ENCODE assay signal across 17 cellular contexts in genomic region chr2:158894078-158894477, GRCh38.
A peak's percentile ranks its signal among the peaks of the same experiment; 100 is the strongest.
DNase-seq lines count a peak whose midpoint lies in the region; ATAC-seq and TF ChIP-seq lines count a peak whose summit lies in the region.
"Had no signal": no experiment of that assay in that cellular context is flagged by ENCODE, and none has a peak within 500 bp of the region (broad histone marks: within the 10 kb centered on the region; RNA-seq: fewer than 3 reads in every experiment).

No MANE protein-coding gene starts in this region.

- H3K27me3 ChIP-seq in RWPE2 (ENCODE audit: insufficient read depth, poor library complexity, severe bottlenecking): no peaks in the 10 kb centered on the region
- H3K27me3 ChIP-seq in esophagus (ENCODE audit: control insufficient read depth in 1 of 2, insufficient read depth in 2 of 2, low read length in 2 of 2): no peaks in the 10 kb centered on the region
- no peaks in the 10 kb centered on the region for H3K27me3 ChIP-seq in suprapubic skin
- H3K27me3 ChIP-seq: esophagus muscularis mucosa had no signal

- H3K9me3 ChIP-seq in RWPE2 (ENCODE audit: severe bottlenecking): no peaks in the 10 kb centered on the region
- H3K9me3 ChIP-seq in esophagus (ENCODE audit: control insufficient read depth in 2 of 2, insufficient read depth in 1 of 2, low read depth in 1 of 2, low read length in 1 of 2): no peaks in the 10 kb centered on the region
- no peaks in the 10 kb centered on the region for H3K9me3 ChIP-seq in suprapubic skin
- H3K9me3 ChIP-seq: esophagus muscularis mucosa, lower lobe of right lung had no signal

- TF ChIP-seq CTCF in RWPE2 (IDR thresholded peaks at IDR 0.05; ENCODE audit: poor library complexity, severe bottlenecking): no peak
- TF ChIP-seq CTCF in suprapubic skin (IDR thresholded peaks at IDR 0.05): no peak

- TF ChIP-seq POLR2A in suprapubic skin (IDR thresholded peaks at IDR 0.05): no peak

- ATAC-seq in RWPE2 (ENCODE audit: low read depth): peak; percentile 76
- ATAC-seq: stimulated activated effector memory CD8-positive, alpha-beta T cell treated with anti-CD3 and anti-CD28 coated beads, Interleukin-12 subunit alpha, Interleukin-12 subunit beta, amount 100 ng/mL, for 72 hours had no signal

- no peak for TF ChIP-seq EP300 in suprapubic skin (IDR thresholded peaks at IDR 0.05)

- H3K27ac ChIP-seq in RWPE2 (ENCODE audit: poor library complexity, severe bottlenecking): peak overlapping the region; percentile 97
- peak overlapping the region; percentile 25 to 82 for H3K27ac ChIP-seq in esophagus (ENCODE audit: low read depth in 2 of 2, low read length in 1 of 2)
- peak overlapping the region; percentile 78 for H3K27ac ChIP-seq in suprapubic skin
- H3K27ac ChIP-seq: 22Rv1, esophagus muscularis mucosa, lower lobe of right lung had no signal

- DNase-seq in DMS 273 (lab: John Stamatoyannopoulos, UW; ENCODE audit: unreplicated experiment) (peak; percentile 27), DMS 273 treated with DMSO at 0.1 percent for 48 hours (lab: John Stamatoyannopoulos, UW) (no peak), RWPE2 (ENCODE audit: low spot score) (no peak), suprapubic skin (ENCODE audit: low spot score in 2 of 2) (no peak), nucleus accumbens (lab: John Stamatoyannopoulos, UW) (no peak), activated gamma-delta T cell treated with Interleukin-2 at 50 U/mL for 16 hours (no peak), HT-29 (ENCODE audit: low spot score) (no peak)
- DNase-seq: activated effector memory CD4-positive, alpha-beta T cell treated with anti-CD3 and anti-CD28 coated beads, Interleukin-2, amount 50 U/mL, for 16 hours; lower lobe of right lung; NCI-H2081; retina; SIG-M5; stimulated activated CD4-positive, alpha-beta T cell treated with anti-CD3 and anti-CD28 coated beads, Interleukin-4, amount 100 ng/mL, for 24 hours had no signal

- H3K36me3 ChIP-seq in RWPE2 (ENCODE audit: low read depth) (no peaks in the 10 kb centered on the region), esophagus (ENCODE audit: control insufficient read depth in 2 of 2, insufficient read depth in 2 of 2, low read length in 1 of 2) (no peaks in the 10 kb centered on the region), suprapubic skin (no peaks in the 10 kb centered on the region)
- H3K36me3 ChIP-seq: esophagus muscularis mucosa, lower lobe of right lung had no signal

- 38 to 53% methylated on average over 5 of the region's 5 CpGs for WGBS in esophagus, 2 donors
- 52% methylated on average over 5 of the region's 5 CpGs for WGBS in suprapubic skin

- H3K4me1 ChIP-seq in RWPE2 (ENCODE audit: insufficient read depth, poor library complexity, severe bottlenecking): peaks cover 44% of the 10 kb centered on the region
- H3K4me1 ChIP-seq in esophagus (ENCODE audit: control insufficient read depth in 2 of 2, insufficient read depth in 2 of 2, low read length in 1 of 2): peaks cover 0 to 12% of the 10 kb centered on the region in 2 donors
- peaks cover 23% of the 10 kb centered on the region for H3K4me1 ChIP-seq in suprapubic skin
- H3K4me1 ChIP-seq: esophagus muscularis mucosa, lower lobe of right lung had no signal

- H3K4me3 ChIP-seq in RWPE2 (ENCODE audit: severe bottlenecking) (no peak overlapping the region), esophagus (ENCODE audit: low read depth in 1 of 2, low read length in 2 of 2) (no peak overlapping the region), suprapubic skin (no peak overlapping the region)
- H3K4me3 ChIP-seq: esophagus muscularis mucosa, lower lobe of right lung had no signal
